20 cellular contexts compared by ENCODE assay signal in the genomic region with DNA sequence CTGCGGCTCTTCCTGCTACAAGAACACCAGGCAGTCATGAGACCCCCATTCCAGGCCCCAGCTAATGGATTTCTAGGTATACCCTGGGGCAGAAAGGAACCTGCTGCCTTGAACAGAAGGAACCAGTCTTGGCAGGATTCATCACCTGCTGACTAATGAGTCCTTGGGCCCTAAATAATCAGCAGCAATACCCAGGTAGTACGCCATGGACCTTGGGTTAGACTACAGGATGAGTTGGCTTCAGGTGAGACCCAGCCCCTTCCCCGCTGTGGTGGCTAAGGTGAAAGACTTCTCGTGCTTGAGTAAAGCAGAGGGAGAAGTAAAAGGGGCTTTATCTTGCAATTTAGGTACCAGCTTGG.
DNase-seq lines count a peak whose midpoint lies in the region; ATAC-seq and TF ChIP-seq lines count a peak whose summit lies in the region.
"Had no signal": no experiment of that assay in that cellular context is flagged by ENCODE, and none has a peak within 500 bp of the region (broad histone marks: within the 10 kb centered on the region; RNA-seq: fewer than 3 reads in every experiment).

No MANE protein-coding gene starts in this region.

- H3K36me3 Mint-ChIP-seq in stimulated activated memory B cell treated with anti-CD40 and anti-IgM and Interleukin-4, amounts not matched to agents 10 μg/mL and 1 μg/mL and 100 μg/mL, for 72 hours = no peaks in the 10 kb centered on the region

- H2BK15ac ChIP-seq in mesenchymal stem cell (ENCODE audit: low read depth, poor library complexity, severe bottlenecking) = no peak overlapping the region

- H3K18ac ChIP-seq in mesenchymal stem cell (ENCODE audit: low read depth in 1 of 2, low read length in 2 of 2) = no peak overlapping the region

- H3K4me3 Mint-ChIP-seq in stimulated activated memory B cell treated with anti-CD40 and anti-IgM and Interleukin-4, amounts not matched to agents 10 μg/mL and 1 μg/mL and 100 μg/mL, for 72 hours = no peak overlapping the region
- H3K4me3 Mint-ChIP-seq: HFFc6 had no signal

- H2BK120ac ChIP-seq in mesenchymal stem cell (ENCODE audit: low read depth, low read length) = no peak overlapping the region

- H2AFZ ChIP-seq in PC-3 (ENCODE audit: low read length) (no peak overlapping the region), mesenchymal stem cell (ENCODE audit: low read depth, low read length) (no peak overlapping the region)

- H2BK5ac ChIP-seq in mesenchymal stem cell (ENCODE audit: low read depth, low read length, poor library complexity, severe bottlenecking) = no peak overlapping the region

- CTCF ChIA-PET in PC-3 (lab: Charles Lee) = no interaction called here

- H4K20me1 ChIP-seq in PC-3 (ENCODE audit: low read length) = no peaks in the 10 kb centered on the region

- H3K79me1 ChIP-seq in mesenchymal stem cell (replicated peaks; ENCODE audit: low read length, poor library complexity, severe bottlenecking) = peaks cover 28% of the 10 kb centered on the region

- H3K9me2 ChIP-seq in PC-3 (replicated peaks; ENCODE audit: low read length) = no peaks in the 10 kb centered on the region

- no peak overlapping the region for H4K91ac ChIP-seq in mesenchymal stem cell (ENCODE audit: low read length)

- H3K9ac ChIP-seq in PC-3 (ENCODE audit: low read length) (no peak overlapping the region), mesenchymal stem cell (ENCODE audit: low read length) (no peak overlapping the region)
- H3K9ac ChIP-seq: BLaER1 treated with 17β-estradiol and CSF1 and Interleukin-3, amounts not matched to agents 10 nM and 100 nM had no signal

- H3K27me3 ChIP-seq in PC-3 (ENCODE audit: low read length) (no peaks in the 10 kb centered on the region), lower lobe of right lung (ENCODE audit: low read depth) (no peaks in the 10 kb centered on the region), mesenchymal stem cell (ENCODE audit: control insufficient read depth in 1 of 2, insufficient read depth in 1 of 2, low read length in 2 of 2) (no peaks in the 10 kb centered on the region)
- H3K27me3 ChIP-seq: BLaER1 treated with 17β-estradiol and CSF1 and Interleukin-3, amounts not matched to agents 10 nM and 100 nM; Peyer's patch had no signal

- peaks cover 8% of the 10 kb centered on the region; the same call in 1 of the 2 replicates for H3K9me3 ChIP-seq in PC-3 (ENCODE audit: low read length)
- H3K9me3 ChIP-seq in lower lobe of right lung = peaks cover 11% of the 10 kb centered on the region
- no peaks in the 10 kb centered on the region for H3K9me3 ChIP-seq in mesenchymal stem cell (ENCODE audit: control insufficient read depth, low read length)
- H3K9me3 ChIP-seq: A549 had no signal

- no peak for TF ChIP-seq CTCF in PC-3 (conservative IDR thresholded peaks at IDR 0.05; ENCODE audit: low read depth, low read length)
- TF ChIP-seq CTCF in epithelial cell of esophagus (IDR thresholded peaks at IDR 0.05; ENCODE audit: insufficient read depth, low read depth, low read length, missing control alignments) = no peak
- no peak for TF ChIP-seq CTCF in lower lobe of right lung (IDR thresholded peaks at IDR 0.05)

- H2BK12ac ChIP-seq in mesenchymal stem cell (ENCODE audit: low read length in 2 of 2) = no peak overlapping the region

- no peak overlapping the region for H3K14ac ChIP-seq in mesenchymal stem cell (ENCODE audit: low read length in 2 of 2)

- H3K4me2 ChIP-seq in PC-3 (ENCODE audit: low read length) (no peak overlapping the region), mesenchymal stem cell (ENCODE audit: low read length, poor library complexity, severe bottlenecking) (no peak overlapping the region)
- H3K4me2 ChIP-seq: A549; BLaER1 treated with 17β-estradiol and CSF1 and Interleukin-3, amounts not matched to agents 10 nM and 100 nM had no signal

- peaks cover 31% of the 10 kb centered on the region for H3K79me2 ChIP-seq in PC-3 (ENCODE audit: low read length)

- H3F3A ChIP-seq in PC-3 (ENCODE audit: low read length, unreplicated experiment) = no peaks in the 10 kb centered on the region

- peaks cover 7% of the 10 kb centered on the region; the same call in 1 of the 2 replicates for H3K36me3 ChIP-seq in PC-3 (ENCODE audit: low read depth, low read length)
- no peaks in the 10 kb centered on the region for H3K36me3 ChIP-seq in lower lobe of right lung
- H3K36me3 ChIP-seq in mesenchymal stem cell (ENCODE audit: control insufficient read depth in 1 of 2, insufficient read depth in 2 of 2, low read depth in 1 of 2, low read length in 2 of 2) = peaks cover 3 to 6% of the 10 kb centered on the region in 2 experiments
- H3K36me3 ChIP-seq: Peyer's patch had no signal

- peaks cover 10% of the 10 kb centered on the region for H3K9me3 Mint-ChIP-seq in stimulated activated memory B cell treated with anti-CD40 and anti-IgM and Interleukin-4, amounts not matched to agents 10 μg/mL and 1 μg/mL and 100 μg/mL, for 72 hours

- POLR2A ChIA-PET in PC-3 (lab: Charles Lee; ENCODE audit: unreplicated experiment) = no interaction called here

- ATAC-seq in PC-3 = peak; percentile 68
- peak in 1 of 2 donors; percentile 38 for ATAC-seq in lower lobe of right lung
- ATAC-seq in HG02610 (IDR thresholded peaks at IDR 0.05; ENCODE audit: unreplicated experiment) = no peak
- ATAC-seq in stimulated activated memory B cell treated with anti-CD40 and anti-IgM and Interleukin-4, amounts not matched to agents 10 μg/mL and 1 μg/mL and 100 μg/mL, for 72 hours = no peak

- 98% methylated on average over 4 of the region's 4 CpGs for WGBS in mesenchymal stem cell

- H3K4me1 Mint-ChIP-seq in stimulated activated memory B cell treated with anti-CD40 and anti-IgM and Interleukin-4, amounts not matched to agents 10 μg/mL and 1 μg/mL and 100 μg/mL, for 72 hours = no peaks in the 10 kb centered on the region

- no peak overlapping the region for H3K23ac ChIP-seq in mesenchymal stem cell (ENCODE audit: low read length in 2 of 2)

- H3K4me1 ChIP-seq in PC-3 (ENCODE audit: insufficient read depth, low read length) (peaks cover 4% of the 10 kb centered on the region; the same call in 1 of the 2 replicates), lower lobe of right lung (no peaks in the 10 kb centered on the region), mesenchymal stem cell (ENCODE audit: control insufficient read depth, insufficient read depth, low read depth, low read length) (peaks cover 5% of the 10 kb centered on the region)
- H3K4me1 ChIP-seq: BLaER1 treated with 17β-estradiol and CSF1 and Interleukin-3, amounts not matched to agents 10 nM and 100 nM; Peyer's patch had no signal

- DNase-seq in ELF-1 (ENCODE audit: low read depth, low spot score) (peak; percentile 56), PC-3 (peak; percentile 41), epithelial cell of esophagus (ENCODE audit: low read depth) (peak; percentile 90), lower lobe of right lung (no peak), mesenchymal stem cell (no peak)
- DNase-seq in central memory CD4-positive, alpha-beta T cell = no peak
- DNase-seq: DMS 273 treated with DMSO at 0.1 percent for 48 hours, HFFc6, IMR-90, Karpas-422, MM.1S, NCI-H2081 treated with DMSO at 0.1 percent for 48 hours, NCI-H2227 treated with DMSO at 0.1 percent for 48 hours, NCI-H524, Peyer's patch, SHP77 had no signal

- H3K4me3 ChIP-seq in PC-3 (ENCODE audit: low read length) (no peak overlapping the region), epithelial cell of esophagus (ENCODE audit: low read length) (no peak overlapping the region), lower lobe of right lung (no peak overlapping the region), mesenchymal stem cell (ENCODE audit: insufficient read depth in 1 of 2, low read depth in 1 of 2, low read length in 2 of 2) (no peak overlapping the region)
- H3K4me3 ChIP-seq: A549; BLaER1 treated with 17β-estradiol and CSF1 and Interleukin-3, amounts not matched to agents 10 nM and 100 nM; Peyer's patch had no signal

- no peak overlapping the region for H2AK5ac ChIP-seq in mesenchymal stem cell (ENCODE audit: low read length, severe bottlenecking)

- no peak overlapping the region for H3K4ac ChIP-seq in mesenchymal stem cell (ENCODE audit: low read depth in 1 of 2, low read length in 2 of 2)

- intact Hi-C loops in PC-3 (cut with micrococcal nuclease) (no loop called here), lower lobe of right lung (cut with DNase I) (no loop called here)

- H3K27ac ChIP-seq in PC-3 (ENCODE audit: low read length) = no peak overlapping the region
- peak overlapping the region; percentile 9 for H3K27ac ChIP-seq in lower lobe of right lung
- no peak overlapping the region for H3K27ac ChIP-seq in mesenchymal stem cell (ENCODE audit: low read length, poor library complexity, severe bottlenecking)
- H3K27ac ChIP-seq: BLaER1 treated with 17β-estradiol and CSF1 and Interleukin-3, amounts not matched to agents 10 nM and 100 nM; Peyer's patch had no signal

- no peak overlapping the region for H4K8ac ChIP-seq in mesenchymal stem cell (ENCODE audit: low read length)

- BruUV-seq in PC-3 (replicated peaks; lab: Mats Ljungman, UMichigan) = no TSS peak

- peaks cover 32% of the 10 kb centered on the region for H3K27me3 Mint-ChIP-seq in stimulated activated memory B cell treated with anti-CD40 and anti-IgM and Interleukin-4, amounts not matched to agents 10 μg/mL and 1 μg/mL and 100 μg/mL, for 72 hours

- no peak overlapping the region for H3K27ac Mint-ChIP-seq in stimulated activated memory B cell treated with anti-CD40 and anti-IgM and Interleukin-4, amounts not matched to agents 10 μg/mL and 1 μg/mL and 100 μg/mL, for 72 hours
- H3K27ac Mint-ChIP-seq: HFFc6 had no signal

Comparison
In these comparisons a context has a peak if more than half of its experiments do, and no peak if none do; other contexts are left out.
1. DNase-seq: peak in ELF-1 (single experiment), PC-3 (single experiment) and epithelial cell of esophagus (single experiment); none in lower lobe of right lung (single experiment), central memory CD4-positive, alpha-beta T cell (single experiment) and mesenchymal stem cell (single experiment).